1 cellular context compared by ENCODE assay signal in genomic region chr11:116833816-116834534, GRCh38.
A peak's percentile ranks its signal among the peaks of the same experiment; 100 is the strongest.
TF ChIP-seq lines count a peak whose summit lies in the region.

No MANE protein-coding gene starts in this region.

TF ChIP-seq in HepG2, 621 proteins besides CTCF, POLR2A, EP300 and RAD21 (continued from another document and continues in another):
- TF ChIP-seq ZNF574 (CRISPR knock-in tag; IDR thresholded peaks at IDR 0.05) (peak; percentile 84), GATAD1 (CRISPR knock-in tag; IDR thresholded peaks at IDR 0.05) (no peak), SP2 (CRISPR knock-in tag; IDR thresholded peaks at IDR 0.05) (0 out of 2 replicates have a peak, but pooled peaks have one; percentile 42), ZNF773 (CRISPR knock-in tag; IDR thresholded peaks at IDR 0.05; ENCODE audit: borderline replicate concordance) (no peak), ZFX (CRISPR knock-in tag; IDR thresholded peaks at IDR 0.05; ENCODE audit: low read depth) (peak; percentile 89), ZNF607 (CRISPR knock-in tag; IDR thresholded peaks at IDR 0.05; ENCODE audit: borderline replicate concordance) (peak; percentile 78; the same call in 1 of the 2 replicates), ZNF850 (CRISPR knock-in tag; conservative IDR thresholded peaks at IDR 0.05) (no peak), ATF2 (CRISPR knock-in tag; IDR thresholded peaks at IDR 0.05) (peak; percentile 30; the same call in 1 of the 2 replicates), TOPORS (CRISPR knock-in tag; IDR thresholded peaks at IDR 0.05) (peak; percentile 73; the same call in 1 of the 2 replicates), TRAFD1 (CRISPR knock-in tag; IDR thresholded peaks at IDR 0.05; ENCODE audit: borderline replicate concordance) (no peak), ZNF674 (CRISPR knock-in tag; IDR thresholded peaks at IDR 0.05; ENCODE audit: low read depth) (no peak), CREM (IDR thresholded peaks at IDR 0.05) (no peak), CREM (CRISPR knock-in tag; IDR thresholded peaks at IDR 0.05) (no peak), GFI1 (CRISPR knock-in tag; IDR thresholded peaks at IDR 0.05; ENCODE audit: borderline replicate concordance) (no peak), ZNF768 (CRISPR knock-in tag; IDR thresholded peaks at IDR 0.05) (peak; percentile 90), FLYWCH1 (CRISPR knock-in tag; IDR thresholded peaks at IDR 0.05) (no peak), GLMP (CRISPR knock-in tag; IDR thresholded peaks at IDR 0.05; ENCODE audit: borderline replicate concordance) (no peak), SSRP1 (CRISPR knock-in tag; IDR thresholded peaks at IDR 0.05) (no peak), ZBTB42 (CRISPR knock-in tag; IDR thresholded peaks at IDR 0.05) (no peak; the same call in 1 of the 2 replicates), PAWR (CRISPR knock-in tag; IDR thresholded peaks at IDR 0.05; ENCODE audit: borderline replicate concordance) (no peak), TFDP1 (CRISPR knock-in tag; IDR thresholded peaks at IDR 0.05; ENCODE audit: borderline replicate concordance) (peak; percentile 89; the same call in 1 of the 2 replicates), NR1H2 (CRISPR knock-in tag; IDR thresholded peaks at IDR 0.05; ENCODE audit: borderline replicate concordance, low read depth) (no peak), TOE1 (CRISPR knock-in tag; IDR thresholded peaks at IDR 0.05) (peak; percentile 84), ZNF430 (CRISPR knock-in tag; IDR thresholded peaks at IDR 0.05) (0 out of 2 replicates have a peak, but pooled peaks have one; percentile 88), HNRNPK (IDR thresholded peaks at IDR 0.05; ENCODE audit: low read depth, low read length, poor library complexity, severe bottlenecking) (no peak), ZNF292 (CRISPR knock-in tag; IDR thresholded peaks at IDR 0.05; ENCODE audit: borderline replicate concordance, low read depth) (peak; percentile 52; the same call in 1 of the 2 replicates), GPN1 (CRISPR knock-in tag; IDR thresholded peaks at IDR 0.05; ENCODE audit: borderline replicate concordance) (no peak), TSC22D2 (CRISPR knock-in tag; IDR thresholded peaks at IDR 0.05; ENCODE audit: borderline replicate concordance) (no peak), RXRB (CRISPR knock-in tag; IDR thresholded peaks at IDR 0.05; ENCODE audit: borderline replicate concordance) (peak; percentile 59), NCOR1 (IDR thresholded peaks at IDR 0.05; ENCODE audit: borderline replicate concordance, low read length) (0 out of 2 replicates have a peak, but pooled peaks have one; percentile 46), ZNF564 (CRISPR knock-in tag; IDR thresholded peaks at IDR 0.05) (0 out of 2 replicates have a peak, but pooled peaks have one; percentile 29), MAFG (CRISPR knock-in tag; IDR thresholded peaks at IDR 0.05) (no peak), RARA (CRISPR knock-in tag; IDR thresholded peaks at IDR 0.05) (peak; percentile 77), ZBTB38 (CRISPR knock-in tag; IDR thresholded peaks at IDR 0.05) (no peak), HNF4A (CRISPR knock-in tag; IDR thresholded peaks at IDR 0.05) (peak; percentile 88), ZMAT3 (CRISPR knock-in tag; conservative IDR thresholded peaks at IDR 0.05) (peak; percentile 80), ZNF556 (CRISPR knock-in tag; IDR thresholded peaks at IDR 0.05; ENCODE audit: borderline replicate concordance) (peak; percentile 55; the same call in 1 of the 2 replicates), KDM4B (CRISPR knock-in tag; IDR thresholded peaks at IDR 0.05) (peak; percentile 84; the same call in 1 of the 2 replicates), ZNF460 (CRISPR knock-in tag; IDR thresholded peaks at IDR 0.05; ENCODE audit: borderline replicate concordance) (no peak), TFAP4 (IDR thresholded peaks at IDR 0.05; ENCODE audit: borderline replicate concordance, low read depth) (peak; percentile 84; the same call in 1 of the 2 replicates), ZNF251 (CRISPR knock-in tag; IDR thresholded peaks at IDR 0.05) (no peak), ZNF234 (CRISPR knock-in tag; conservative IDR thresholded peaks at IDR 0.05) (no peak; the same call in 1 of the 2 replicates), CAMTA2 (CRISPR knock-in tag; IDR thresholded peaks at IDR 0.05; ENCODE audit: borderline replicate concordance) (0 out of 2 replicates have a peak, but pooled peaks have one; percentile 23), HMGXB3 (CRISPR knock-in tag; IDR thresholded peaks at IDR 0.05; ENCODE audit: borderline replicate concordance) (0 out of 2 replicates have a peak, but pooled peaks have one; percentile 47), ZEB1 (IDR thresholded peaks at IDR 0.05; ENCODE audit: insufficient replicate concordance, low read depth) (no peak), CHCHD3 (CRISPR knock-in tag; IDR thresholded peaks at IDR 0.05) (no peak), MLLT10 (CRISPR knock-in tag; IDR thresholded peaks at IDR 0.05) (no peak; the same call in 1 of the 2 replicates), ZNF276 (CRISPR knock-in tag; IDR thresholded peaks at IDR 0.05; ENCODE audit: low read depth) (peak; percentile 69; the same call in 1 of the 2 replicates), ZNF317 (CRISPR knock-in tag; IDR thresholded peaks at IDR 0.05) (no peak), HDAC2 (CRISPR knock-in tag; IDR thresholded peaks at IDR 0.05) (peak; percentile 70; the same call in 1 of the 2 replicates), ZNF280B (CRISPR knock-in tag; IDR thresholded peaks at IDR 0.05; ENCODE audit: borderline replicate concordance) (no peak), MAFK (conservative IDR thresholded peaks at IDR 0.05 in 1 of 2, IDR thresholded peaks at IDR 0.05 in 1 of 2; ENCODE audit: low read length in 2 of 2) (no peak)
